In the genomic region with DNA sequence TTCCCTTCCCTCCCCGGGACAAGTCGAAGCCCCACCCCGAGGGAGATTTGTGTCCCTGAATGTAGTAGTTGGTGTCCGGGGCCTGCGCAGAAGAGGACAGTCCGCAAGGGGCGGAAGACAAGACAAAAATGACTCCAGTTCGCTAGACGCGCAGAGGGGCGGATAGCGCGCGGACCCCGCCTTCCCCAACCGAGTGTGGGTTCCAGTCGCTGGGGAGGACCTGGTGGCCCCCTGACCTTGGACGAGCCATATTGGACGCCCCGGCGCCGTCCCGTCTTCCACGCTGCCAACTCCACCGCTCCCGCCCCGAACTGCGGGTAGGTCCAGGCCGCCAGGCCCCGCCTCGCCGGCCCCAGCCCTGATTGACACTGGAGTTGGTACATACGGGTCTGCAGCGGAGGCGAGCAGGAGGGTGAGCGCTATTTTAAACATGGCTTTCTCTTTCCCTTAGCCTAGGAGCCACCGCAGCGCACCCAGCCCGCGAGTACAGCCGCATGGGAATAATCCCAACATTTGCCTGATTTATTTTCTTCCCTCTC, we compare ENCODE assay signal across 1 cellular context.
TF ChIP-seq lines count a peak whose summit lies in the region.

No MANE protein-coding gene starts in this region.

TF ChIP-seq in GM12878, 131 proteins besides CTCF, POLR2A, EP300 and RAD21 (continued from another document):
- peak; percentile 94 for TF ChIP-seq PBX3 (IDR thresholded peaks at IDR 0.05; ENCODE audit: insufficient replicate concordance, low read depth, low read length)
- TF ChIP-seq PKNOX1 (IDR thresholded peaks at IDR 0.05) = peak; percentile 98
